8 cellular contexts compared by ENCODE assay signal in genomic region chr9:105245720-105246161, GRCh38. TPM values are rescaled to one million over a fixed set of nuclear protein-coding genes. Genes with fewer than 3 reads are reported as not detected.
DNase-seq lines count a peak whose midpoint lies in the region; ATAC-seq and TF ChIP-seq lines count a peak whose summit lies in the region.

No MANE protein-coding gene starts in this region.

- CTCF ChIA-PET in mammary epithelial cell (lab: Charles Lee; ENCODE audit: low non-redundant PET): no interaction called here

- no peaks in the 10 kb centered on the region for H3K9me3 ChIP-seq in mammary epithelial cell (replicated peaks; ENCODE audit: insufficient read depth, low read length)
- H3K9me3 ChIP-seq in aorta (ENCODE audit: control insufficient read depth, low read length): no peaks in the 10 kb centered on the region

- peak overlapping the region; percentile 95 for H3K9ac ChIP-seq in mammary epithelial cell (ENCODE audit: insufficient read depth, low read length)

- H3K4me3 ChIP-seq in mammary epithelial cell (replicated peaks in 1 of 3; ENCODE audit: insufficient read depth in 1 of 3, low read depth in 2 of 3, low read length in 3 of 3) (peak overlapping the region; percentile 80 to 98 (median 84)), aorta (ENCODE audit: low read length in 2 of 2) (peak overlapping the region; percentile 69 to 89)

- H3K27me3 ChIP-seq in mammary epithelial cell (ENCODE audit: insufficient read depth, low read length) (peaks cover 2% of the 10 kb centered on the region), aorta (ENCODE audit: control insufficient read depth in 1 of 2, insufficient read depth in 2 of 2, low read length in 1 of 2) (no peaks in the 10 kb centered on the region)

- no peaks in the 10 kb centered on the region for H3K9me3 Mint-ChIP-seq in stimulated activated naive CD8-positive, alpha-beta T cell treated with anti-CD3 and anti-CD28 coated beads, Interleukin-15, Interleukin-2, amounts not matched to agents 100 ng/mL and 50 ng/mL, for 24 hours
- H3K9me3 Mint-ChIP-seq in mesothelial cell of epicardium: no peaks in the 10 kb centered on the region

- no peaks in the 10 kb centered on the region for H3K36me3 Mint-ChIP-seq in stimulated activated naive CD8-positive, alpha-beta T cell treated with anti-CD3 and anti-CD28 coated beads, Interleukin-15, Interleukin-2, amounts not matched to agents 100 ng/mL and 50 ng/mL, for 24 hours (ENCODE audit: low read depth)
- no peaks in the 10 kb centered on the region for H3K36me3 Mint-ChIP-seq in mesothelial cell of epicardium

- H2AFZ ChIP-seq in mammary epithelial cell (ENCODE audit: low read depth, low read length): peak overlapping the region; percentile 95

- peak overlapping the region; percentile 85 for H3K27ac Mint-ChIP-seq in stimulated activated naive CD8-positive, alpha-beta T cell treated with anti-CD3 and anti-CD28 coated beads, Interleukin-15, Interleukin-2, amounts not matched to agents 100 ng/mL and 50 ng/mL, for 24 hours
- H3K27ac Mint-ChIP-seq in mesothelial cell of epicardium: peak overlapping the region; percentile 95

- H3K27me3 Mint-ChIP-seq in stimulated activated naive CD8-positive, alpha-beta T cell treated with anti-CD3 and anti-CD28 coated beads, Interleukin-15, Interleukin-2, amounts not matched to agents 100 ng/mL and 50 ng/mL, for 24 hours: peaks cover 32% of the 10 kb centered on the region
- H3K27me3 Mint-ChIP-seq in mesothelial cell of epicardium (ENCODE audit: low read depth): no peaks in the 10 kb centered on the region

- intact Hi-C loops in mammary epithelial cell (cut with micrococcal nuclease): loop anchor here (1.0 to 10.0 kb wide), 9 partner anchors 35 to 481 kb away; partner anchors contain the start of gene NIPSNAP3B
- intact Hi-C loops in aorta (cut with DNase I): loop anchor here in 1 of 2 donors (2.0 kb wide), 1 partner anchor 53 kb away; no protein-coding TSS in a partner anchor

- dilution Hi-C loops in mammary epithelial cell (cut with HindIII; ENCODE audit: low sequenced_read_pairs): no loop called here

- H3K36me3 ChIP-seq in mammary epithelial cell (ENCODE audit: insufficient read depth, low read length): no peaks in the 10 kb centered on the region
- H3K36me3 ChIP-seq in aorta (ENCODE audit: control insufficient read depth in 1 of 2, insufficient read depth in 2 of 2, low read length in 1 of 2): no peaks in the 10 kb centered on the region

- H3K4me3 Mint-ChIP-seq in stimulated activated naive CD8-positive, alpha-beta T cell treated with anti-CD3 and anti-CD28 coated beads, Interleukin-15, Interleukin-2, amounts not matched to agents 100 ng/mL and 50 ng/mL, for 24 hours: peak overlapping the region; percentile 88
- H3K4me3 Mint-ChIP-seq in mesothelial cell of epicardium: peak overlapping the region; percentile 91

- peaks cover 54% of the 10 kb centered on the region for H3K79me2 ChIP-seq in mammary epithelial cell (ENCODE audit: insufficient read depth, low read length)

- H3K27ac ChIP-seq in mammary epithelial cell (ENCODE audit: insufficient read depth, low read depth, low read length) (peak overlapping the region; percentile 86), aorta (ENCODE audit: low read depth in 1 of 2, low read length in 2 of 2) (peak overlapping the region in 1 of 2 donors; percentile 28)

- peak overlapping the region; percentile 91 for H3K4me2 ChIP-seq in mammary epithelial cell (ENCODE audit: insufficient read depth, low read depth, low read length)

- 2% methylated on average over 8 of the region's 10 CpGs for WGBS in mammary epithelial cell (ENCODE audit: low coverage, missing lambda C conversion rate)
- 1 to 2% methylated on average over 10 of the region's 10 CpGs for WGBS in aorta, 2 donors

- TSS peak; percentile 46 for BruUV-seq in mammary epithelial cell (replicated peaks; lab: Mats Ljungman, UMichigan)

- in situ Hi-C loops in mammary epithelial cell (cut with MboI; ENCODE audit: low sequenced_read_pairs in 2 of 2): loop anchor here (10.0 kb wide), 1 partner anchor 169 kb away; no protein-coding TSS in a partner anchor

- no peaks in the 10 kb centered on the region for H4K20me1 ChIP-seq in mammary epithelial cell (ENCODE audit: insufficient read depth, low read length)

- no peak for DNase-seq in stimulated activated naive CD8-positive, alpha-beta T cell treated with anti-CD3 and anti-CD28 coated beads, Interleukin-15, Interleukin-2, amounts not matched to agents 100 U/mL and 50 U/mL, for 24 hours
- DNase-seq in mammary epithelial cell: no peak
- no peak for DNase-seq in mesothelial cell of epicardium (ENCODE audit: low spot score in 2 of 2, unreplicated experiment in 2 of 2)
- no peak for DNase-seq in aorta
- no peak for DNase-seq in CD1c-positive myeloid dendritic cell (ENCODE audit: extremely low spot score)
- no peak for DNase-seq in occipital lobe (lab: John Stamatoyannopoulos, UW)

- no peak for ATAC-seq in stimulated activated naive CD8-positive, alpha-beta T cell treated with anti-CD3 and anti-CD28 coated beads, Interleukin-15, Interleukin-2, amounts not matched to agents 100 U/mL and 50 U/mL, for 24 hours
- ATAC-seq in aorta (ENCODE audit: low FRiP score) (no peak), GM21423 (IDR thresholded peaks at IDR 0.05; ENCODE audit: unreplicated experiment) (no peak)

- H3K4me1 Mint-ChIP-seq in stimulated activated naive CD8-positive, alpha-beta T cell treated with anti-CD3 and anti-CD28 coated beads, Interleukin-15, Interleukin-2, amounts not matched to agents 100 ng/mL and 50 ng/mL, for 24 hours (ENCODE audit: low read depth): peaks cover 22% of the 10 kb centered on the region
- H3K4me1 Mint-ChIP-seq in mesothelial cell of epicardium: peaks cover 66% of the 10 kb centered on the region

- H3K4me1 ChIP-seq in mammary epithelial cell (ENCODE audit: insufficient read depth, low read length): peaks cover 7% of the 10 kb centered on the region
- H3K4me1 ChIP-seq in aorta (ENCODE audit: control insufficient read depth in 1 of 2, insufficient read depth in 2 of 2, low read length in 2 of 2): peaks cover 3 to 4% of the 10 kb centered on the region in 2 donors

- no peak for TF ChIP-seq CTCF in mammary epithelial cell (conservative IDR thresholded peaks at IDR 0.05 in 1 of 2, IDR thresholded peaks at IDR 0.05 in 1 of 2; ENCODE audit: extremely low read depth in 1 of 2, insufficient read depth in 1 of 2, low read depth in 1 of 2, low read length in 2 of 2)
- no peak for TF ChIP-seq CTCF in mesothelial cell of epicardium (IDR thresholded peaks at IDR 0.05; ENCODE audit: unreplicated experiment)

RNA-seq across cellular contexts. Expression of gene SLC44A1, which starts 1.3 kb away (rescaled TPM):
- total RNA-seq in mammary epithelial cell (10 to 100 TPM; 29.1 to 35.7 TPM), mesothelial cell of epicardium (47.5 to 49.0 TPM (median 48.5 TPM) in 3 replicates), aorta (10 to 100 TPM; 37.3 to 46.6 TPM), occipital lobe (54.9 TPM)
- polyA plus RNA-seq in mammary epithelial cell (19.0 TPM), aorta (10 to 100 TPM; 11.4 to 23.6 TPM)
- polyA minus RNA-seq in mammary epithelial cell: 77.1 TPM
